8 cellular contexts compared by ENCODE assay signal in genomic region chr1:91885716-91886506, GRCh38. TPM values are rescaled to one million over a fixed set of nuclear protein-coding genes. Genes with fewer than 3 reads are reported as not detected.
A peak's percentile ranks its signal among the peaks of the same experiment; 100 is the strongest.
DNase-seq lines count a peak whose midpoint lies in the region; ATAC-seq and TF ChIP-seq lines count a peak whose summit lies in the region.

Gene TGFBR3, minus strand, starts transcription at chr1:91886151. Its CDS starts 24,620 bp downstream, at chr1:91861531.

- TF ChIP-seq POLR2A in stomach (IDR thresholded peaks at IDR 0.05) = no peak

- peak within 1 kb of the TSS; percentile 89 for H3K27ac Mint-ChIP-seq in neural crest cell (ENCODE audit: unreplicated experiment)

- peak within 1 kb of the TSS; percentile 95 for H3K27ac ChIP-seq in RWPE1
- peak within 1 kb of the TSS; percentile 85 to 93 (median 92) for H3K27ac ChIP-seq in stomach

- POLR2A ChIA-PET in RWPE1 (lab: Yijun Ruan, JAX; ENCODE audit: low non-redundant PET) = no interaction called here

- no peaks in the 10 kb centered on the region for H3K9me3 ChIP-seq in stomach

- H3K27me3 ChIP-seq in stomach = peaks cover 0 to 33% (median 4%) of the 10 kb centered on the region in 3 donors

- peak; percentile 61 for ATAC-seq in GM21447 (IDR thresholded peaks at IDR 0.05; ENCODE audit: unreplicated experiment)

- CTCF ChIA-PET in RWPE1 (lab: Yijun Ruan, JAX) = interaction anchor here (0.6 to 2.4 kb wide), 4 partner anchors 356 to 1044 kb away, joined by 3 to 13 read pairs (median 3); no protein-coding TSS in a partner anchor

- H3K4me1 Mint-ChIP-seq in neural crest cell = peaks cover 35% of the 10 kb centered on the region

- H3K36me3 Mint-ChIP-seq in neural crest cell (ENCODE audit: low read depth) = no peaks in the 10 kb centered on the region

- peaks cover 12 to 58% (median 45%) of the 10 kb centered on the region in 4 donors for H3K4me1 ChIP-seq in stomach

- H3K36me3 ChIP-seq in stomach = no peaks in the 10 kb centered on the region

- no peaks in the 10 kb centered on the region for H3K9me3 Mint-ChIP-seq in neural crest cell

- peak within 1 kb of the TSS; percentile 98 for H3K4me3 Mint-ChIP-seq in neural crest cell

- intact Hi-C loops in stomach (cut with DNase I; ENCODE audit: low total_unique reads) = no loop called here

- TF ChIP-seq CTCF in RWPE1 (conservative IDR thresholded peaks at IDR 0.05; ENCODE audit: low read depth) = peak; percentile 67
- TF ChIP-seq CTCF in fibroblast of villous mesenchyme (IDR thresholded peaks at IDR 0.05; ENCODE audit: insufficient read depth, low read depth, low read length) = peak; percentile 55
- TF ChIP-seq CTCF in neural crest cell (conservative IDR thresholded peaks at IDR 0.05) = peak; percentile 63
- TF ChIP-seq CTCF in stomach (IDR thresholded peaks at IDR 0.05) = peak in 5 of 7 experiments; percentile 32 to 62 (median 44)

- H3K27me3 Mint-ChIP-seq in neural crest cell (ENCODE audit: low read depth) = peaks cover 15% of the 10 kb centered on the region

- TF ChIP-seq EP300 in stomach (IDR thresholded peaks at IDR 0.05) = peak; percentile 11

- WGBS in stomach, 5 donors = 0 to 1% (median 0%) methylated on average over 23 to 91 of the region's 92 CpGs

- peak within 1 kb of the TSS; percentile 97 for H3K4me3 ChIP-seq in fibroblast of villous mesenchyme (ENCODE audit: low read depth, low read length)
- H3K4me3 ChIP-seq in stomach = peak within 1 kb of the TSS; percentile 68 to 94 (median 92)

- peak; percentile 85 for DNase-seq in D341Med (ENCODE audit: low spot score)
- peak; percentile 82 for DNase-seq in HuH-7 (ENCODE audit: low spot score)
- DNase-seq in RWPE1 (ENCODE audit: low spot score) = peak; percentile 81
- DNase-seq in activated gamma-delta T cell treated with Interleukin-2 at 50 U/mL for 16 hours = peak; percentile 76
- DNase-seq in fibroblast of villous mesenchyme (ENCODE audit: low read depth) = peak; percentile 95
- peak; percentile 87 for DNase-seq in neural crest cell (ENCODE audit: low read depth, low spot score)
- peak; percentile 75 for DNase-seq in stomach

RNA-seq across cellular contexts. Expression of gene TGFBR3, which starts in this region (rescaled TPM):
- total RNA-seq in fibroblast of villous mesenchyme (15.8 and 17.7 TPM in 2 replicates), neural crest cell (14.7 and 15.1 TPM in 2 replicates), stomach (100 to 1,000 TPM in 2 of 5 donors, 10 to 100 TPM in 3; 57.8 to 689 (median 89.9) TPM)
- polyA plus RNA-seq in stomach = 10 to 100 TPM in 1 of 3 donors, 1 to 10 TPM in 2; 4.2 to 11.1 (median 9.2) TPM

Comparison
In these comparisons a context has a peak if more than half of its experiments do, and no peak if none do; other contexts are left out.
1. Peak in every context shown above with its lines: DNase-seq, ATAC-seq, H3K4me3 ChIP-seq and H3K27ac ChIP-seq.